8 cellular contexts compared by ENCODE assay signal in the genomic region with DNA sequence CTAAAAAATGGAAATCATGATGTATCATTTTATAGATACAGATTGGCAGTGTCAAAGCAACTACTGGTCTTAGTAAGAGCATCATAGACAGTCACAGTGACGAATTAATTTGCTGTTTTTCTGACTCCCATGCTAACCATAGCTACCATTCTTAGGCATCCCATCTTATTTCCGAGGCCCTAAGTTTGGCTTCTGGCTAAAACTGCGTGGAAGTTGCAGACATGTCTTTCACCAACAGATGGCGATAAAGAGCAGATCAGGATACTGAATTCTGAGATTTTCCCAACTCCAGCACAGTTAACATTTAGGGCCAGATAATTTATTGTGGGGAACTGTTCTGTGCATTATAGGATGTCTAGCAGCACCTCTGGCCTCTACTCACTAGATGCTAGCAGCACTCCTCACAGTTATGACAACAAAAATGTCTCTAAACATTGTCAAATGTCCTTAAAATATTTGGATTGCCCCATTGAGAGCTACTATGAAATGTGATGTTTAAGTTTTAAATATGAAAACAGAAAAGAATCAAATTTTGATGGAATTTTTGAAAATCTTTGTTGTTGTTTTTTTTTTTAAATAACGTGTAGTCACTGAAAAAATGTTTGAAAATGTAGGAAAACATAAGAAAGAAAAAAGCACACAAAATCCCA. TPM values are rescaled to one million over a fixed set of nuclear protein-coding genes. Genes with fewer than 3 reads are reported as not detected.
DNase-seq lines count a peak whose midpoint lies in the region; ATAC-seq, FAIRE-seq and TF ChIP-seq lines count a peak whose summit lies in the region.
"Had no signal": no experiment of that assay in that cellular context is flagged by ENCODE, and none has a peak within 500 bp of the region (broad histone marks: within the 10 kb centered on the region; RNA-seq: fewer than 3 reads in every experiment).

No MANE protein-coding gene starts in this region.

- TF ChIP-seq CTCF in kidney (IDR thresholded peaks at IDR 0.05; ENCODE audit: borderline replicate concordance, extremely low read depth, insufficient read depth) (peak; percentile 84), testis (IDR thresholded peaks at IDR 0.05) (peak; percentile 30 to 87 (median 66))

- H3K27ac ChIP-seq in kidney (ENCODE audit: low read depth in 2 of 2, low read length in 2 of 2) = no peak overlapping the region
- H3K27ac ChIP-seq in testis = no peak overlapping the region

- intact Hi-C loops in kidney (cut with DNase I) = no loop called here
- intact Hi-C loops in testis (cut with DNase I; ENCODE audit: low total_unique reads) = no loop called here

- ATAC-seq in GM18870 (IDR thresholded peaks at IDR 0.05; ENCODE audit: unreplicated experiment) = peak; percentile 58
- ATAC-seq in HG02840 (IDR thresholded peaks at IDR 0.05; ENCODE audit: low FRiP score, unreplicated experiment) = no peak

- DNase-seq in Caki2 (ENCODE audit: low read depth) = peak; percentile 7
- peak; percentile 73 for DNase-seq in OCI-M1 (lab: John Stamatoyannopoulos, UW)
- DNase-seq in T47D (ENCODE audit: low read depth in 1 of 2, low spot score in 1 of 2) = peak; percentile 12 to 25
- no peak for DNase-seq in kidney
- peak; percentile 34 for DNase-seq in testis

- FAIRE-seq in kidney (lab: Jason Lieb, UNC) = peak; percentile 8

- no peaks in the 10 kb centered on the region for H3K27me3 ChIP-seq in testis

- in situ Hi-C loops in Caki2 (cut with HindIII; ENCODE audit: low pct_unique_long_range_greater_than_20kb, low sequenced_read_pairs) (no loop called here), T47D (cut with HindIII; ENCODE audit: low pct_unique_long_range_greater_than_20kb, low sequenced_read_pairs) (no loop called here)

- no peak for TF ChIP-seq POLR2A in testis (IDR thresholded peaks at IDR 0.05)

- H3K4me1 ChIP-seq in kidney (ENCODE audit: control insufficient read depth in 1 of 2, insufficient read depth in 1 of 2, low read depth in 1 of 2, low read length in 2 of 2) = no peaks in the 10 kb centered on the region
- no peaks in the 10 kb centered on the region for H3K4me1 ChIP-seq in testis

- H3K4me3 ChIP-seq in kidney (ENCODE audit: low read length in 2 of 2) = no peak overlapping the region
- H3K4me3 ChIP-seq in testis = no peak overlapping the region

- WGBS in testis, 2 donors = 22 to 35% methylated on average over 5 of the region's 5 CpGs

- H3K9ac ChIP-seq in kidney (ENCODE audit: low read length in 2 of 2) = no peak overlapping the region

- H3K9me3 ChIP-seq in kidney (ENCODE audit: control insufficient read depth in 1 of 2, low read length in 2 of 2) (no peaks in the 10 kb centered on the region), testis (no peaks in the 10 kb centered on the region)

- no peaks in the 10 kb centered on the region for H3K36me3 ChIP-seq in kidney (ENCODE audit: control insufficient read depth in 1 of 2, insufficient read depth in 2 of 2, low read length in 2 of 2)
- no peaks in the 10 kb centered on the region for H3K36me3 ChIP-seq in testis (ENCODE audit: low read depth, missing control alignments)

RNA-seq across cellular contexts. Expression of gene OR2AG2, which starts 16.3 kb away (rescaled TPM):
- not detected in 2 replicates for total RNA-seq in Caki2 (2014; rRNA removed; shearing (Covaris generic); ENCODE audit: low replicate concordance)
- 0.19 TPM for total RNA-seq in kidney
- polyA plus RNA-seq in kidney (ENCODE audit: insufficient read depth, low read depth, low replicate concordance) = not detected
- total RNA-seq in testis = 1 to 10 TPM; 1.8 to 2.8 TPM
- 0.30 TPM for polyA plus RNA-seq in testis (ENCODE audit: insufficient read depth, low read depth, low replicate concordance)

RNA-seq across cellular contexts. Expression of gene OR2AG1, which starts 27.4 kb away (rescaled TPM):
- total RNA-seq in Caki2 (2014; rRNA removed; shearing (Covaris generic); ENCODE audit: low replicate concordance) = not detected in 2 replicates
- total RNA-seq in kidney = not detected
- polyA plus RNA-seq in kidney (ENCODE audit: insufficient read depth, low read depth, low replicate concordance) = not detected
- not detected for total RNA-seq in testis
- polyA plus RNA-seq in testis (ENCODE audit: insufficient read depth, low read depth, low replicate concordance) = not detected
- total RNA-seq: activated CD8-positive, alpha-beta memory T cell treated with anti-CD3 and anti-CD28 coated beads for 36 hours had no signal

RNA-seq across cellular contexts. Expression of gene OR6A2, which starts 44.1 kb away (rescaled TPM):
- total RNA-seq in Caki2 (2014; rRNA removed; shearing (Covaris generic); ENCODE audit: low replicate concordance) = not detected in 2 replicates
- total RNA-seq in kidney (0.25 TPM), testis (1 to 10 TPM; 2.2 to 2.6 TPM)
- polyA plus RNA-seq in kidney (ENCODE audit: insufficient read depth, low read depth, low replicate concordance) (not detected), testis (ENCODE audit: insufficient read depth, low read depth, low replicate concordance) (not detected)
